In genomic region chr13:85825454-85825853, GRCh38 we compare ENCODE assay signal across 17 cellular contexts. TPM values are rescaled to one million over a fixed set of nuclear protein-coding genes. Genes with fewer than 3 reads are reported as not detected.
"Had no signal": no experiment of that assay in that cellular context is flagged by ENCODE, and none has a peak within 500 bp of the region (broad histone marks: within the 10 kb centered on the region; RNA-seq: fewer than 3 reads in every experiment).

No MANE protein-coding gene starts in this region.

- H3K36me3 Mint-ChIP-seq: activated naive CD8-positive, alpha-beta T cell treated with anti-CD3 and anti-CD28 coated beads, Interleukin-2, amount 10 ng/mL, durations not matched to agents 7 days and 5 days; brain had no signal

- H3K27ac ChIP-seq: coronary artery, gastroesophageal sphincter, heart right ventricle, thyroid gland had no signal

- DNase-seq: activated CD4-positive, alpha-beta T cell treated with anti-CD3 and anti-CD28 coated beads, Interleukin-2, amount 50 U/mL, for 4 hours; activated naive CD4-positive, alpha-beta T cell; activated naive CD8-positive, alpha-beta T cell treated with anti-CD3 and anti-CD28 coated beads, Interleukin-2, amount 10 ng/mL, durations not matched to agents 7 days and 5 days; activated T-cell treated with anti-CD3 and anti-CD28 coated beads for 4 hours; heart right ventricle; left ventricle myocardium superior; occipital lobe; posterior cingulate gyrus; stimulated activated naive CD4-positive, alpha-beta T cell treated with Interleukin-2 at 50 U/mL for 16 hours; thyroid gland had no signal

- H3K27me3 Mint-ChIP-seq: activated naive CD8-positive, alpha-beta T cell treated with anti-CD3 and anti-CD28 coated beads, Interleukin-2, amount 10 ng/mL, durations not matched to agents 7 days and 5 days; brain; central memory CD8-positive, alpha-beta T cell had no signal

- H3K4me3 ChIP-seq: coronary artery, gastroesophageal sphincter, heart right ventricle, thyroid gland had no signal

- H3K36me3 ChIP-seq: gastroesophageal sphincter, heart right ventricle, thyroid gland had no signal

- H3K27ac Mint-ChIP-seq: activated naive CD8-positive, alpha-beta T cell treated with anti-CD3 and anti-CD28 coated beads, Interleukin-2, amount 10 ng/mL, durations not matched to agents 7 days and 5 days; brain; T-helper 2 cell treated with Interferon-gamma antibody and Interleukin-4, amounts not matched to agents 5 μg/mL and 100 μg/mL, for 36 hours had no signal

- H3K4me1 Mint-ChIP-seq: activated naive CD8-positive, alpha-beta T cell treated with anti-CD3 and anti-CD28 coated beads, Interleukin-2, amount 10 ng/mL, durations not matched to agents 7 days and 5 days; brain; central memory CD8-positive, alpha-beta T cell had no signal

- ATAC-seq: esophagus mucosa, gastroesophageal sphincter, heart right ventricle, left ventricle myocardium superior had no signal

- H3K4me1 ChIP-seq: gastroesophageal sphincter, heart right ventricle, thyroid gland had no signal

- H3K9me3 ChIP-seq: gastroesophageal sphincter, thyroid gland had no signal

- H3K27me3 ChIP-seq: gastroesophageal sphincter, heart right ventricle, thyroid gland had no signal

- H3K9me3 Mint-ChIP-seq: activated naive CD8-positive, alpha-beta T cell treated with anti-CD3 and anti-CD28 coated beads, Interleukin-2, amount 10 ng/mL, durations not matched to agents 7 days and 5 days; brain; T-helper 2 cell treated with Interferon-gamma antibody and Interleukin-4, amounts not matched to agents 5 μg/mL and 100 μg/mL, for 36 hours had no signal

- H3K4me3 Mint-ChIP-seq: activated naive CD8-positive, alpha-beta T cell treated with anti-CD3 and anti-CD28 coated beads, Interleukin-2, amount 10 ng/mL, durations not matched to agents 7 days and 5 days; brain; central memory CD8-positive, alpha-beta T cell; T-helper 2 cell treated with Interferon-gamma antibody and Interleukin-4, amounts not matched to agents 5 μg/mL and 100 μg/mL, for 36 hours had no signal

RNA-seq across cellular contexts. Expression of gene SLITRK6, which starts 26.2 kb away (rescaled TPM):
- total RNA-seq: activated naive CD8-positive, alpha-beta T cell treated with anti-CD3 and anti-CD28 coated beads, Interleukin-2, amount 10 ng/mL, durations not matched to agents 7 days and 5 days; renal cortical epithelial cell had no signal
